In the genomic region with DNA sequence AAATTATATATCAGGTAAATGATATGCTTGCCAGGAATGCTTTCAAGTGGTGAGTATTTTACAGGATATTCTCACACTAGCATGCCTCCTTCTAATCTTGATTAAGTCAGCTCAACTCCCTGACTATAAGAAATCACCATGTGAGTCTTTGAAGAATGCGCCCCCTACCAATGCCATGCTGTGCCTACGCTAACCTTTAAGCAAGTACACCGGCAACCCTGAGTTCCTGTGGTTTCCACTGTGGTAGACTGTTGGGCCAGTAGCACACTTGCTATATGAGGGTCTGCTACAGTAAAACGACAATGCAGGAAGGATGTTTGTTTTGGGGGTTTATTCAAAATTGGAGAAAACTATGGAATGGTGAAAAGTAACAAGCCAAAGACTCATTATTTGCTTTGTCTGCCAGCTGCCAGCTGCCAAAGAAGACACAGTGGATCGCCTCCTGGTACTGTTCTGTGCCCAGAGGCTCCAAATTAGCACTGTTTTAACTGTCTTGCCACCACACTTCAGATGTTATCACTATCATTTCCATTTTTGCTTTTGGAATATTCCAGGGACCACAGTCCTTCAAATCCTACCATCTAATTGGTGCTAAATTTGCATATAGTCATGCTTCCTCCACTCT, we compare ENCODE assay signal across 11 cellular contexts.
DNase-seq lines count a peak whose midpoint lies in the region; ATAC-seq and TF ChIP-seq lines count a peak whose summit lies in the region.
"Had no signal": no experiment of that assay in that cellular context is flagged by ENCODE, and none has a peak within 500 bp of the region (broad histone marks: within the 10 kb centered on the region; RNA-seq: fewer than 3 reads in every experiment).

No MANE protein-coding gene starts in this region.

- peak; percentile 67 for ATAC-seq in GM19395 (IDR thresholded peaks at IDR 0.05; ENCODE audit: unreplicated experiment)
- ATAC-seq in GM21619 (IDR thresholded peaks at IDR 0.05; ENCODE audit: unreplicated experiment) = no peak
- ATAC-seq in HG03139 (IDR thresholded peaks at IDR 0.05; ENCODE audit: unreplicated experiment) = no peak
- ATAC-seq in GM18867 (IDR thresholded peaks at IDR 0.05; ENCODE audit: unreplicated experiment) = no peak

- H3K4me3 ChIP-seq in epithelial cell of esophagus (ENCODE audit: low read length) = no peak overlapping the region
- H3K4me3 ChIP-seq: upper lobe of left lung had no signal

- DNase-seq in COR-L47 (lab: John Stamatoyannopoulos, UW) (peak; percentile 59), NCI-H748 (lab: John Stamatoyannopoulos, UW; ENCODE audit: unreplicated experiment) (peak; percentile 52), epithelial cell of esophagus (ENCODE audit: low read depth) (no peak), activated gamma-delta T cell (lab: John Stamatoyannopoulos, UW) (no peak)
- DNase-seq: DMS79 treated with DMSO at 0.1 percent for 48 hours, RPMI8226, upper lobe of left lung had no signal

- peak; percentile 10 for TF ChIP-seq CTCF in epithelial cell of esophagus (IDR thresholded peaks at IDR 0.05; ENCODE audit: insufficient read depth, low read depth, low read length, missing control alignments)

Comparison
In these comparisons a context has a peak if more than half of its experiments do, and no peak if none do; other contexts are left out.
1. DNase-seq: peak in COR-L47 (single experiment) and NCI-H748 (single experiment); none in epithelial cell of esophagus (single experiment) and activated gamma-delta T cell (single experiment).